21 cellular contexts compared by ENCODE assay signal in genomic region chr9:2955616-2956015, GRCh38.
DNase-seq lines count a peak whose midpoint lies in the region; TF ChIP-seq lines count a peak whose summit lies in the region.
"Had no signal": no experiment of that assay in that cellular context is flagged by ENCODE, and none has a peak within 500 bp of the region (broad histone marks: within the 10 kb centered on the region; RNA-seq: fewer than 3 reads in every experiment).

No MANE protein-coding gene starts in this region.

- H3K9me3 Mint-ChIP-seq in endodermal cell, result no peaks in the 10 kb centered on the region

- H3K4me1 Mint-ChIP-seq in endodermal cell, result no peaks in the 10 kb centered on the region
- H3K4me1 Mint-ChIP-seq: B cell had no signal

- H3K4me1 ChIP-seq in endodermal cell (ENCODE audit: control insufficient read depth, insufficient read depth, low read length), result no peaks in the 10 kb centered on the region
- H3K4me1 ChIP-seq: HAP-1 had no signal

- no peak overlapping the region for H3K27ac Mint-ChIP-seq in endodermal cell
- H3K27ac Mint-ChIP-seq: B cell had no signal

- WGBS in endodermal cell (ENCODE audit: insufficient coverage in 1 of 2, insufficient read length in 1 of 2), 2 experiments, result 56 to 67% methylated on average over 1 of the region's 2 CpGs

- DNase-seq in G401 (ENCODE audit: low spot score), result peak; percentile 18
- no peak for DNase-seq in endodermal cell
- peak; percentile 34 for DNase-seq in medulla oblongata (ENCODE audit: extremely low spot score)
- DNase-seq in activated gamma-delta T cell (lab: John Stamatoyannopoulos, UW), result no peak
- DNase-seq in NCI-H1417 (lab: John Stamatoyannopoulos, UW), result no peak
- DNase-seq in NCI-H2196 (lab: John Stamatoyannopoulos, UW; ENCODE audit: unreplicated experiment), result no peak
- no peak for DNase-seq in cerebellum (ENCODE audit: low spot score)
- DNase-seq: 8988T, DMS79 treated with DMSO at 0.1 percent for 48 hours, IMR-90, NCI-H1048, NCI-H146, NCI-H2029 treated with DMSO at 0.1 percent for 48 hours, NCI-H2171 treated with DMSO at 0.1 percent for 48 hours, NCI-H446 treated with DMSO at 0.1 percent for 48 hours, NCI-H69, SIG-M5 had no signal

- H3K9ac ChIP-seq in endodermal cell (ENCODE audit: extremely low read depth, low read length, poor library complexity, severe bottlenecking), result no peak overlapping the region

- in situ Hi-C loops in G401 (cut with HindIII; ENCODE audit: low sequenced_read_pairs), result no loop called here

- no peak overlapping the region for H3K4me3 ChIP-seq in endodermal cell (ENCODE audit: low read length)
- H3K4me3 ChIP-seq: HAP-1 had no signal

- TF ChIP-seq CTCF in VCaP (conservative IDR thresholded peaks at IDR 0.05) (peak; percentile 14; the same call in 1 of the 2 replicates), endodermal cell (conservative IDR thresholded peaks at IDR 0.05) (peak; percentile 22)

- H3K4me3 Mint-ChIP-seq in endodermal cell, result no peak overlapping the region
- H3K4me3 Mint-ChIP-seq: B cell had no signal

- H3K27me3 Mint-ChIP-seq in endodermal cell (ENCODE audit: insufficient read depth), result peaks cover 3% of the 10 kb centered on the region

- H3K27me3 ChIP-seq in endodermal cell (ENCODE audit: control insufficient read depth, insufficient read depth, low read length, poor library complexity, severe bottlenecking), result peaks cover 9% of the 10 kb centered on the region

- H3K27ac ChIP-seq in VCaP (no peak overlapping the region), endodermal cell (ENCODE audit: low read depth, low read length) (no peak overlapping the region)
- H3K27ac ChIP-seq: RWPE1 had no signal

- H3K36me3 ChIP-seq in endodermal cell (ENCODE audit: control insufficient read depth, insufficient read depth, low read length), result no peaks in the 10 kb centered on the region
- H3K36me3 ChIP-seq: HAP-1 had no signal

- no peaks in the 10 kb centered on the region for H3K9me3 ChIP-seq in endodermal cell (ENCODE audit: control insufficient read depth, low read length)
- H3K9me3 ChIP-seq: HAP-1 had no signal

- H3K36me3 Mint-ChIP-seq in endodermal cell (ENCODE audit: low read depth), result no peaks in the 10 kb centered on the region

Comparison
In these comparisons a context has a peak if more than half of its experiments do, and no peak if none do; other contexts are left out.
1. DNase-seq: peak in G401 (single experiment) and medulla oblongata (single experiment); none in endodermal cell (single experiment), activated gamma-delta T cell (single experiment), NCI-H1417 (0 of 3), NCI-H2196 (single experiment) and cerebellum (single experiment).